4 cellular contexts compared by ENCODE assay signal in the genomic region with DNA sequence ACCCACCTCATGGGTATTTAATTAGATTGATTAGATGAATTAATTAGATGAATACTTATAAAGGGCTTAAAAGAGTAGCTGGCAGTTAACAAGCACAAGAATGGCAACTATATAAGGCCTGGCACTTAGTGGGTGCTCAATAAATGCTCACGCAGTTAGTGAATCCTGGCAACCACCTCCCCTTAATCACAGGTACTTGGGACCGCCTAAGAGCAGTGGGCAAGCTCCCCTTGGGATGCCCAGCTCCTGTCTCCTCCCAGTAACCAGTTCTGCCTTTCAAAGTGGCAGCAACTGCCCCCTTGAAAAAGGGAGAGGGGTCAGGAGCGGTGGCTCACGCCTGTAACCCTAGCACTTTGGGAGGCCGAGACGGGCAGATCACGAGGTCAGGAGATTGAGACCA. TPM values are rescaled to one million over a fixed set of nuclear protein-coding genes. Genes with fewer than 3 reads are reported as not detected.
"Had no signal": no experiment of that assay in that cellular context is flagged by ENCODE, and none has a peak within 500 bp of the region (broad histone marks: within the 10 kb centered on the region; RNA-seq: fewer than 3 reads in every experiment).

No MANE protein-coding gene starts in this region.

- H3K4me3 ChIP-seq: GM12878 had no signal

- DNase-seq: GDM1, GF-D8 had no signal

RNA-seq across cellular contexts. Expression of a gene that starts 4.6 kb away (rescaled TPM):
- total RNA-seq: G401 had no signal
